39 cellular contexts compared by ENCODE assay signal in genomic region chr6:25815194-25815593, GRCh38. TPM values are rescaled to one million over a fixed set of nuclear protein-coding genes. Genes with fewer than 3 reads are reported as not detected.
"Had no signal": no experiment of that assay in that cellular context is flagged by ENCODE, and none has a peak within 500 bp of the region (broad histone marks: within the 10 kb centered on the region; RNA-seq: fewer than 3 reads in every experiment).

No MANE protein-coding gene starts in this region.

- H3K27me3 ChIP-seq: MG63 had no signal

- H3K36me3 ChIP-seq: MG63 had no signal

- H3K9me3 ChIP-seq: MG63 had no signal

- H3K4me3 ChIP-seq: MG63 had no signal

- DNase-seq: Kasumi-1, MG63, MM.1S, MV-4-11, NCI-H1048, NCI-H1092, NCI-H1092 treated with DMSO at 0.1 percent for 48 hours, NCI-H1105, NCI-H1105 treated with DMSO at 0.1 percent for 48 hours, NCI-H1417, NCI-H1417 treated with DMSO at 0.1 percent for 48 hours, NCI-H1436, NCI-H1436 treated with DMSO at 0.1 percent for 48 hours, NCI-H146, NCI-H1694, NCI-H1694 treated with DMSO at 0.1 percent for 48 hours, NCI-H187, NCI-H187 treated with DMSO at 0.1 percent for 48 hours, NCI-H1930, NCI-H2029, NCI-H2029 treated with DMSO at 0.1 percent for 48 hours, NCI-H2081, NCI-H2081 treated with DMSO at 0.1 percent for 48 hours, NCI-H2107, NCI-H2171, NCI-H2171 treated with DMSO at 0.1 percent for 48 hours, NCI-H2227 treated with DMSO at 0.1 percent for 48 hours, NCI-H226, NCI-H345, NCI-H446, NCI-H446 treated with DMSO at 0.1 percent for 48 hours, NCI-H510A, NCI-H510A treated with DMSO at 0.1 percent for 48 hours, NCI-H524, NCI-H524 treated with DMSO at 0.1 percent for 48 hours had no signal

RNA-seq across cellular contexts. Expression of gene SLC17A1, which starts 16.7 kb away (rescaled TPM):
- total RNA-seq: LHCN-M2, M059J, MCF 10A, NCI-H460 had no signal

RNA-seq across cellular contexts. Expression of gene SLC17A3, which starts 58.8 kb away (rescaled TPM):
- total RNA-seq: LHCN-M2, M059J, MCF 10A, NCI-H460 had no signal
